In the genomic region with DNA sequence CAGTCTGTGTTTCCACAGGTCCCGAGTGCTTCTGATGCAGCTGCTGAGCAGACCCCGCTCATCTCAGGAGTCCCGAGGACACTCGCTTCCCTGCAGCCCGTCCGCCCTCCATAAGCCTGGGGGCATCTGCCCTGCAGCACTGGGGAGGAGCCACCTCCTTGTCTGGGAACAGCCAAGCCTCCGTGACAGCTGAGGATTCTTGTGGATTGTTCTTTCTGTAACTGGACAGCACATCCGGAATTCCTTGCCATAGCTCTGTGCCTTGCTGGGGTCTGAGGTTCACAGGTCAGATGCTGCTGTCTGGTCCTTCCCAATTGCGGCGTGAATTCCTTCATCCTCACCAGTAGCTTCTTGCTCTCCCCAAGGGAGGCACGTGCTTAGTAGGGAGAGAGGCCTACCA, we compare ENCODE assay signal across 1 cellular context.
TF ChIP-seq lines count a peak whose summit lies in the region.

No MANE protein-coding gene starts in this region.

TF ChIP-seq in HepG2, 621 proteins besides CTCF, POLR2A, EP300 and RAD21 (continued from another document):
- TF ChIP-seq, protein P1, sequence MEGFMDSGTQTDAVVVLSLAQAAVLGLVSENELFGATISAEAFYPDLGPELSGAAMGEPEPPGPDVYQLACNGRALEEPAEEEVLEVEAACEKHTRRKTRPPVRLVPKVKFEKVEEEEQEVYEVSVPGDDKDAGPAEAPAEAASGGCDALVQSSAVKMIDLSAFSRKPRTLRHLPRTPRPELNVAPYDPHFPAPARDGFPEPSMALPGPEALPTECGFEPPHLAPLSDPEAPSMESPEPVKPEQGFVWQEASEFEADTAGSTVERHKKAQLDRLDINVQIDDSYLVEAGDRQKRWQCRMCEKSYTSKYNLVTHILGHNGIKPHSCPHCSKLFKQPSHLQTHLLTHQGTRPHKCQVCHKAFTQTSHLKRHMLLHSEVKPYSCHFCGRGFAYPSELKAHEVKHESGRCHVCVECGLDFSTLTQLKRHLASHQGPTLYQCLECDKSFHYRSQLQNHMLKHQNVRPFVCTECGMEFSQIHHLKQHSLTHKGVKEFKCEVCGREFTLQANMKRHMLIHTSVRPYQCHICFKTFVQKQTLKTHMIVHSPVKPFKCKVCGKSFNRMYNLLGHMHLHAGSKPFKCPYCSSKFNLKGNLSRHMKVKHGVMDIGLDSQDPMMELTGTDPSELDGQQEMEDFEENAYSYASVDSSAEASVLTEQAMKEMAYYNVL (CRISPR knock-in tag; IDR thresholded peaks at IDR 0.05; ENCODE audit: borderline replicate concordance): no peak
- no peak for TF ChIP-seq KDM5A (IDR thresholded peaks at IDR 0.05; ENCODE audit: borderline replicate concordance, low read length)
- no peak for TF ChIP-seq ZSCAN9 (CRISPR knock-in tag; IDR thresholded peaks at IDR 0.05; ENCODE audit: borderline replicate concordance)
- TF ChIP-seq, protein P2, sequence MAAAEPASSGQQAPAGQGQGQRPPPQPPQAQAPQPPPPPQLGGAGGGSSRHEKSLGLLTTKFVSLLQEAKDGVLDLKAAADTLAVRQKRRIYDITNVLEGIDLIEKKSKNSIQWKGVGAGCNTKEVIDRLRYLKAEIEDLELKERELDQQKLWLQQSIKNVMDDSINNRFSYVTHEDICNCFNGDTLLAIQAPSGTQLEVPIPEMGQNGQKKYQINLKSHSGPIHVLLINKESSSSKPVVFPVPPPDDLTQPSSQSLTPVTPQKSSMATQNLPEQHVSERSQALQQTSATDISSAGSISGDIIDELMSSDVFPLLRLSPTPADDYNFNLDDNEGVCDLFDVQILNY (CRISPR knock-in tag; conservative IDR thresholded peaks at IDR 0.05): no peak
- TF ChIP-seq GATAD2A (CRISPR knock-in tag; IDR thresholded peaks at IDR 0.05): no peak
- no peak for TF ChIP-seq RCOR2 (CRISPR knock-in tag; IDR thresholded peaks at IDR 0.05)
- no peak for TF ChIP-seq ZNF772 (CRISPR knock-in tag; IDR thresholded peaks at IDR 0.05)
- TF ChIP-seq HOXD1 (CRISPR knock-in tag; IDR thresholded peaks at IDR 0.05): no peak
- TF ChIP-seq, protein P3, sequence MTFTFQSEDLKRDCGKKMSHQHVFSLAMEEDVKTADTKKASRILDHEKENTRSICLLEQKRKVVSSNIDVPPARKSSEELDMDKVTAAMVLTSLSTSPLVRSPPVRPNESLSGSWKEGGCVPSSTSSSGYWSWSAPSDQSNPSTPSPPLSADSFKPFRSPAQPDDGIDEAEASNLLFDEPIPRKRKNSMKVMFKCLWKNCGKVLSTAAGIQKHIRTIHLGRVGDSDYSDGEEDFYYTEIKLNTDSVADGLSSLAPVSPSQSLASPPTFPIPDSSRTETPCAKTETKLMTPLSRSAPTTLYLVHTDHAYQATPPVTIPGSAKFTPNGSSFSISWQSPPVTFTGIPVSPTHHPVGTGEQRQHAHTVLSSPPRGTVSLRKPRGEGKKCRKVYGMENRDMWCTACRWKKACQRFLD (CRISPR knock-in tag; IDR thresholded peaks at IDR 0.05; ENCODE audit: borderline replicate concordance): no peak
